Comparison of ENCODE assay signal across 8 cellular contexts in the genomic region with DNA sequence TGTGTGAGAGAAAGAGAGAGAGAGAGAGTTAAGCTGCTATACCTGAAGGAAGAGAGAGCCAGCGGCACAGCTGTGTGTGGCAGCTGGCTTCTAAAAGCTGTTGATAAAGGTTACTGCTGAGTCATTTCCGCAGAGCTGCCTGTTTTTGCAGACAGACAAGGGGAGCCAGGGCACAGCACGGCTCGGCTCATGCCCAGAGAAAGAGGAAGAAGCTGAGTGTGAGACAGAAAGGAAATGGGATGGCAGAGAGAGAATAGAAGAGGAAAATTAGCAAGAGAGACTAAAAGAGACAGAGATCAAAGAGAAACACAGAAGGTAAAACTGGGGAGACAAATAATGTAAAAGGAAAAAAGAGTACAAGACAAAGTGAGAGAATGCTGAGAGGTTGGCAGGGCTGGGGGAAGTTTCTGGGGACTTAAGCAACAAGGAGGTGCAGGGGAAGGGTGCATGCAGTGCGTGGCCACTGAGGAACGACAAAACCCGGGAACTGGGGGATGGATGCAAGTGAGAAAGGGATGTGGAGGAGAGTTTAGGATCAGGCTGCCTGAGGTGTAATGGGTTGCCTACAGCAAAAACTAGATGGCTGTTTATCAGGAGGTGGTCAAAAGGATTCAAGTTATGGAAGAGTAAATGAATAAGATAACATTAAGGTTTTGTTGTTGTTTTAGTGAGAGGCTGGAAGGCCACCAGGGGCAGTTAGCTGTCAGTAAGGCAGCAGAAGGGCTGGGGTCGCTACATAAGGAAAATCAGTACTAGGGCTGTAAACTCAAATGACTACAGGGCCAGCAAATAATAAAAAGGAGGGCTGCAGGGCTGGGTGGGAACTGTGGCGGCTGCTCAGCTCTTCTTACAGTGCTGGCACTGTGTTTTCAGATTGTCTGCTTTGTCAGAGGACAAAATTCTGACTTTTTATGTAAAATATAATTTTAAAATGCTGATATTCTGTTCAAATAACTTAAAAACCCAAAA. TPM values are rescaled to one million over a fixed set of nuclear protein-coding genes. Genes with fewer than 3 reads are reported as not detected.
A peak's percentile ranks its signal among the peaks of the same experiment; 100 is the strongest.
DNase-seq lines count a peak whose midpoint lies in the region; ATAC-seq and TF ChIP-seq lines count a peak whose summit lies in the region.

No MANE protein-coding gene starts in this region.

- peak; percentile 88 for ATAC-seq in GM18909 (IDR thresholded peaks at IDR 0.05; ENCODE audit: poor library complexity, unreplicated experiment)
- peak; percentile 98 for ATAC-seq in HG03175 (IDR thresholded peaks at IDR 0.05; ENCODE audit: unreplicated experiment)

- no peaks in the 10 kb centered on the region for H3K9me3 ChIP-seq in AG04450 (ENCODE audit: control insufficient read depth, insufficient read depth, low read length)

- no peak for TF ChIP-seq CTCF in AG04450 (IDR thresholded peaks at IDR 0.05; ENCODE audit: low read depth, low read length)

- H3K4me3 ChIP-seq in AG04450 (ENCODE audit: low read depth, low read length) = peak overlapping the region; percentile 56

- POLR2A ChIA-PET in AG04450 (lab: Yijun Ruan, JAX) = interaction anchor here (1.1 to 1.5 kb wide), 4 partner anchors 10 to 96 kb away, joined by 3 to 12 read pairs (median 4); a partner anchor contains a TSS

- H3K27ac ChIP-seq in AG04450 (ENCODE audit: low read depth, low read length) = peak overlapping the region; percentile 94

- H3K27me3 ChIP-seq in AG04450 (ENCODE audit: control insufficient read depth, insufficient read depth, low read length) = no peaks in the 10 kb centered on the region

- CTCF ChIA-PET in AG04450 (lab: Charles Lee) = interaction anchor here (1.3 kb wide), 1 partner anchor 312 kb away, joined by 4 read pairs; no protein-coding TSS in a partner anchor

- DNase-seq in AG04450 (ENCODE audit: low read depth, low spot score) (peak; percentile 74), NCI-H345 treated with DMSO at 0.1 percent for 48 hours (lab: John Stamatoyannopoulos, UW; ENCODE audit: unreplicated experiment) (peak; percentile 78), cerebellum (ENCODE audit: low spot score) (peak; percentile 40), kidney glomerular epithelial cell (lab: John Stamatoyannopoulos, UW) (peak; percentile 71)
- DNase-seq in activated CD4-positive, CD25-positive, alpha-beta regulatory T cell treated with anti-CD3 and anti-CD28 coated beads, Interleukin-2, amount 50 U/mL, for 16 hours (ENCODE audit: low read depth, low spot score) = peak; percentile 55
- peak; percentile 78 for DNase-seq in stimulated activated CD4-positive, alpha-beta T cell treated with anti-CD3 and anti-CD28 coated beads, Interleukin-15, amount 100 ng/mL, for 24 hours

RNA-seq across cellular contexts. Expression of a gene that starts 22.9 kb away (rescaled TPM):
- 368 and 445 TPM in 2 replicates for polyA plus RNA-seq in AG04450 (2011; rRNA removed)
- polyA minus RNA-seq in AG04450 (2011; rRNA and poly(A)+ RNA removed) = 80.3 and 107 TPM in 2 replicates
- total RNA-seq in cerebellum = 38.9 TPM

Comparison
In these comparisons a context has a peak if more than half of its experiments do, and no peak if none do; other contexts are left out.
1. Peak in every context shown above with its lines: DNase-seq, ATAC-seq, H3K4me3 ChIP-seq and H3K27ac ChIP-seq.